In the genomic region with DNA sequence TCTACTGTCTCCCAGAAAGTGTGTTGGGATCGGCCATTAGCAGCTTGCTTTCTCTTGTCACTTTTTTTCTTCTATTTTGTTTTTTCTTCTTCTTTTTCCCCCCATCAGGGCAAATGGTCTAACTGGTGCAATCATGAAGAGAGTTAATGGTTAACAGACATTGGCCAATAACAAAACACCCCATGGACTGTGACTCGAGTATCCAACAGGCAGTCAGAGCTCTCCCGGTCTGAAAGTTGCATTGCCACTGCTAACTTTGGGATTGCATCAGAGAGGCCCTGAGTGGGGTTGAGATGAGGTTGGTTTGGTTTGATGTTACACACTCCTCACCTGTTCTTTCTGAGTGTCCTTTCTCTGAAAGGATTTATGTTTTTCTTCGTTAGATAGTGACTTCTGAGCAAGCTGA, we compare ENCODE assay signal across 1 cellular context.
TF ChIP-seq lines count a peak whose summit lies in the region.

No MANE protein-coding gene starts in this region.

TF ChIP-seq in HepG2, 621 proteins besides CTCF, POLR2A, EP300 and RAD21 (continued from another document and continues in another):
- TF ChIP-seq, protein P1, sequence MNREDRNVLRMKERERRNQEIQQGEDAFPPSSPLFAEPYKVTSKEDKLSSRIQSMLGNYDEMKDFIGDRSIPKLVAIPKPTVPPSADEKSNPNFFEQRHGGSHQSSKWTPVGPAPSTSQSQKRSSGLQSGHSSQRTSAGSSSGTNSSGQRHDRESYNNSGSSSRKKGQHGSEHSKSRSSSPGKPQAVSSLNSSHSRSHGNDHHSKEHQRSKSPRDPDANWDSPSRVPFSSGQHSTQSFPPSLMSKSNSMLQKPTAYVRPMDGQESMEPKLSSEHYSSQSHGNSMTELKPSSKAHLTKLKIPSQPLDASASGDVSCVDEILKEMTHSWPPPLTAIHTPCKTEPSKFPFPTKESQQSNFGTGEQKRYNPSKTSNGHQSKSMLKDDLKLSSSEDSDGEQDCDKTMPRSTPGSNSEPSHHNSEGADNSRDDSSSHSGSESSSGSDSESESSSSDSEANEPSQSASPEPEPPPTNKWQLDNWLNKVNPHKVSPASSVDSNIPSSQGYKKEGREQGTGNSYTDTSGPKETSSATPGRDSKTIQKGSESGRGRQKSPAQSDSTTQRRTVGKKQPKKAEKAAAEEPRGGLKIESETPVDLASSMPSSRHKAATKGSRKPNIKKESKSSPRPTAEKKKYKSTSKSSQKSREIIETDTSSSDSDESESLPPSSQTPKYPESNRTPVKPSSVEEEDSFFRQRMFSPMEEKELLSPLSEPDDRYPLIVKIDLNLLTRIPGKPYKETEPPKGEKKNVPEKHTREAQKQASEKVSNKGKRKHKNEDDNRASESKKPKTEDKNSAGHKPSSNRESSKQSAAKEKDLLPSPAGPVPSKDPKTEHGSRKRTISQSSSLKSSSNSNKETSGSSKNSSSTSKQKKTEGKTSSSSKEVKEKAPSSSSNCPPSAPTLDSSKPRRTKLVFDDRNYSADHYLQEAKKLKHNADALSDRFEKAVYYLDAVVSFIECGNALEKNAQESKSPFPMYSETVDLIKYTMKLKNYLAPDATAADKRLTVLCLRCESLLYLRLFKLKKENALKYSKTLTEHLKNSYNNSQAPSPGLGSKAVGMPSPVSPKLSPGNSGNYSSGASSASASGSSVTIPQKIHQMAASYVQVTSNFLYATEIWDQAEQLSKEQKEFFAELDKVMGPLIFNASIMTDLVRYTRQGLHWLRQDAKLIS (CRISPR knock-in tag; IDR thresholded peaks at IDR 0.05): 0 out of 2 replicates have a peak, but pooled peaks have one; percentile 64
- peak; percentile 71 for TF ChIP-seq LCORL (IDR thresholded peaks at IDR 0.05)
- peak; percentile 99 for TF ChIP-seq LCORL (CRISPR knock-in tag; IDR thresholded peaks at IDR 0.05)
- TF ChIP-seq, protein P2, sequence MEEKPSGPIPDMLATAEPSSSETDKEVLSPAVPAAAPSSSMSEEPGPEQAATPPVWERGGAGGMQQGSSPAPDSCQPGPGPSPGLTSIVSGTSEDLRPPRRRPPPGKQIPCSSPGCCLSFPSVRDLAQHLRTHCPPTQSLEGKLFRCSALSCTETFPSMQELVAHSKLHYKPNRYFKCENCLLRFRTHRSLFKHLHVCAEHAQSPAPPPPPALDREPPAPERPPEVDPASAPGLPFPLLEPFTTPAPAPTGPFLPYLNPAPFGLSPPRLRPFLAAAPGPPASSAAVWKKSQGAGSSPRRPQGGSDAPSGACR (CRISPR knock-in tag; IDR thresholded peaks at IDR 0.05): peak; percentile 66; the same call in 1 of the 2 replicates
- TF ChIP-seq FOXJ3 (CRISPR knock-in tag; IDR thresholded peaks at IDR 0.05; ENCODE audit: borderline replicate concordance): peak; percentile 92; the same call in 1 of the 2 replicates
- no peak for TF ChIP-seq ZNF143 (CRISPR knock-in tag; IDR thresholded peaks at IDR 0.05)
- TF ChIP-seq ZNF24 (IDR thresholded peaks at IDR 0.05): peak; percentile 57; the same call in 1 of the 2 replicates
- TF ChIP-seq ZNF777 (CRISPR knock-in tag; IDR thresholded peaks at IDR 0.05): no peak
- TF ChIP-seq TAF1 (CRISPR knock-in tag; IDR thresholded peaks at IDR 0.05): peak; percentile 46; the same call in 1 of the 2 replicates
- peak; percentile 73; the same call in 1 of the 2 replicates for TF ChIP-seq GFI1 (CRISPR knock-in tag; IDR thresholded peaks at IDR 0.05; ENCODE audit: borderline replicate concordance)
- peak; percentile 88 for TF ChIP-seq POGZ (CRISPR knock-in tag; IDR thresholded peaks at IDR 0.05)
- TF ChIP-seq, protein P3, sequence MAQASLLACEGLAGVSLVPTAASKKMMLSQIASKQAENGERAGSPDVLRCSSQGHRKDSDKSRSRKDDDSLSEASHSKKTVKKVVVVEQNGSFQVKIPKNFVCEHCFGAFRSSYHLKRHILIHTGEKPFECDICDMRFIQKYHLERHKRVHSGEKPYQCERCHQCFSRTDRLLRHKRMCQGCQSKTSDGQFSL (CRISPR knock-in tag; IDR thresholded peaks at IDR 0.05): peak; percentile 65; the same call in 1 of the 2 replicates
- TF ChIP-seq, protein P4, sequence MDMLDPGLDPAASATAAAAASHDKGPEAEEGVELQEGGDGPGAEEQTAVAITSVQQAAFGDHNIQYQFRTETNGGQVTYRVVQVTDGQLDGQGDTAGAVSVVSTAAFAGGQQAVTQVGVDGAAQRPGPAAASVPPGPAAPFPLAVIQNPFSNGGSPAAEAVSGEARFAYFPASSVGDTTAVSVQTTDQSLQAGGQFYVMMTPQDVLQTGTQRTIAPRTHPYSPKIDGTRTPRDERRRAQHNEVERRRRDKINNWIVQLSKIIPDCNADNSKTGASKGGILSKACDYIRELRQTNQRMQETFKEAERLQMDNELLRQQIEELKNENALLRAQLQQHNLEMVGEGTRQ (IDR thresholded peaks at IDR 0.05; ENCODE audit: low read depth, low read length): no peak
- TF ChIP-seq, protein P4 (CRISPR knock-in tag; IDR thresholded peaks at IDR 0.05; ENCODE audit: borderline replicate concordance): 0 out of 2 replicates have a peak, but pooled peaks have one; percentile 34
- peak; percentile 96 for TF ChIP-seq ZNF644 (CRISPR knock-in tag; IDR thresholded peaks at IDR 0.05; ENCODE audit: low read depth)
- TF ChIP-seq POLR2AphosphoS2 (IDR thresholded peaks at IDR 0.05; ENCODE audit: low read depth, low read length): no peak
- TF ChIP-seq MAZ (IDR thresholded peaks at IDR 0.05; ENCODE audit: borderline replicate concordance, low read depth, low read length): no peak
- TF ChIP-seq MAZ (CRISPR knock-in tag; IDR thresholded peaks at IDR 0.05; ENCODE audit: low read depth): peak; percentile 56
- TF ChIP-seq ZFY (CRISPR knock-in tag; IDR thresholded peaks at IDR 0.05): peak; percentile 60
- no peak for TF ChIP-seq HES4 (CRISPR knock-in tag; IDR thresholded peaks at IDR 0.05; ENCODE audit: borderline replicate concordance)
- TF ChIP-seq, protein P5, sequence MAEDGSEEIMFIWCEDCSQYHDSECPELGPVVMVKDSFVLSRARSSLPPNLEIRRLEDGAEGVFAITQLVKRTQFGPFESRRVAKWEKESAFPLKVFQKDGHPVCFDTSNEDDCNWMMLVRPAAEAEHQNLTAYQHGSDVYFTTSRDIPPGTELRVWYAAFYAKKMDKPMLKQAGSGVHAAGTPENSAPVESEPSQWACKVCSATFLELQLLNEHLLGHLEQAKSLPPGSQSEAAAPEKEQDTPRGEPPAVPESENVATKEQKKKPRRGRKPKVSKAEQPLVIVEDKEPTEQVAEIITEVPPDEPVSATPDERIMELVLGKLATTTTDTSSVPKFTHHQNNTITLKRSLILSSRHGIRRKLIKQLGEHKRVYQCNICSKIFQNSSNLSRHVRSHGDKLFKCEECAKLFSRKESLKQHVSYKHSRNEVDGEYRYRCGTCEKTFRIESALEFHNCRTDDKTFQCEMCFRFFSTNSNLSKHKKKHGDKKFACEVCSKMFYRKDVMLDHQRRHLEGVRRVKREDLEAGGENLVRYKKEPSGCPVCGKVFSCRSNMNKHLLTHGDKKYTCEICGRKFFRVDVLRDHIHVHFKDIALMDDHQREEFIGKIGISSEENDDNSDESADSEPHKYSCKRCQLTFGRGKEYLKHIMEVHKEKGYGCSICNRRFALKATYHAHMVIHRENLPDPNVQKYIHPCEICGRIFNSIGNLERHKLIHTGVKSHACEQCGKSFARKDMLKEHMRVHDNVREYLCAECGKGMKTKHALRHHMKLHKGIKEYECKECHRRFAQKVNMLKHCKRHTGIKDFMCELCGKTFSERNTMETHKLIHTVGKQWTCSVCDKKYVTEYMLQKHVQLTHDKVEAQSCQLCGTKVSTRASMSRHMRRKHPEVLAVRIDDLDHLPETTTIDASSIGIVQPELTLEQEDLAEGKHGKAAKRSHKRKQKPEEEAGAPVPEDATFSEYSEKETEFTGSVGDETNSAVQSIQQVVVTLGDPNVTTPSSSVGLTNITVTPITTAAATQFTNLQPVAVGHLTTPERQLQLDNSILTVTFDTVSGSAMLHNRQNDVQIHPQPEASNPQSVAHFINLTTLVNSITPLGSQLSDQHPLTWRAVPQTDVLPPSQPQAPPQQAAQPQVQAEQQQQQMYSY (CRISPR knock-in tag; IDR thresholded peaks at IDR 0.05): peak; percentile 61; the same call in 1 of the 2 replicates
- TF ChIP-seq ZNF160 (CRISPR knock-in tag; IDR thresholded peaks at IDR 0.05): peak; percentile 96; the same call in 1 of the 2 replicates
- no peak for TF ChIP-seq ZNF383 (CRISPR knock-in tag; IDR thresholded peaks at IDR 0.05; ENCODE audit: borderline replicate concordance)
- TF ChIP-seq GATAD1 (CRISPR knock-in tag; IDR thresholded peaks at IDR 0.05): peak; percentile 54; the same call in 1 of the 2 replicates
- TF ChIP-seq RBM22 (optimal IDR thresholded peaks at IDR 0.05; ENCODE audit: low read length): no peak
- TF ChIP-seq SIX4 (CRISPR knock-in tag; IDR thresholded peaks at IDR 0.05): peak; percentile 89
- TF ChIP-seq ESRRA (CRISPR knock-in tag; IDR thresholded peaks at IDR 0.05; ENCODE audit: low read depth): 0 out of 2 replicates have a peak, but pooled peaks have one; percentile 47
- peak; percentile 83; the same call in 1 of the 2 replicates for TF ChIP-seq HNF4G (IDR thresholded peaks at IDR 0.05; ENCODE audit: borderline replicate concordance, low read depth, low read length)
- TF ChIP-seq HNF4G (CRISPR knock-in tag; IDR thresholded peaks at IDR 0.05; ENCODE audit: borderline replicate concordance, low read depth): no peak; the same call in 1 of the 2 replicates
- TF ChIP-seq, protein P6, sequence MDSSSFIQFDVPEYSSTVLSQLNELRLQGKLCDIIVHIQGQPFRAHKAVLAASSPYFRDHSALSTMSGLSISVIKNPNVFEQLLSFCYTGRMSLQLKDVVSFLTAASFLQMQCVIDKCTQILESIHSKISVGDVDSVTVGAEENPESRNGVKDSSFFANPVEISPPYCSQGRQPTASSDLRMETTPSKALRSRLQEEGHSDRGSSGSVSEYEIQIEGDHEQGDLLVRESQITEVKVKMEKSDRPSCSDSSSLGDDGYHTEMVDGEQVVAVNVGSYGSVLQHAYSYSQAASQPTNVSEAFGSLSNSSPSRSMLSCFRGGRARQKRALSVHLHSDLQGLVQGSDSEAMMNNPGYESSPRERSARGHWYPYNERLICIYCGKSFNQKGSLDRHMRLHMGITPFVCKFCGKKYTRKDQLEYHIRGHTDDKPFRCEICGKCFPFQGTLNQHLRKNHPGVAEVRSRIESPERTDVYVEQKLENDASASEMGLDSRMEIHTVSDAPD (CRISPR knock-in tag; IDR thresholded peaks at IDR 0.05): 0 out of 2 replicates have a peak, but pooled peaks have one; percentile 71
- peak; percentile 88; the same call in 1 of the 2 replicates for TF ChIP-seq HNRNPUL1 (IDR thresholded peaks at IDR 0.05; ENCODE audit: low read depth, low read length)
- TF ChIP-seq KMT2B (CRISPR knock-in tag; IDR thresholded peaks at IDR 0.05): peak; percentile 72
- TF ChIP-seq NR2C2 (CRISPR knock-in tag; IDR thresholded peaks at IDR 0.05; ENCODE audit: borderline replicate concordance): peak; percentile 54
- no peak for TF ChIP-seq ONECUT2 (CRISPR knock-in tag; IDR thresholded peaks at IDR 0.05)
- TF ChIP-seq ZNF556 (CRISPR knock-in tag; IDR thresholded peaks at IDR 0.05; ENCODE audit: borderline replicate concordance): no peak; the same call in 1 of the 2 replicates
- TF ChIP-seq NFKB2 (CRISPR knock-in tag; IDR thresholded peaks at IDR 0.05; ENCODE audit: borderline replicate concordance): no peak
- 0 out of 2 replicates have a peak, but pooled peaks have one; percentile 91 for TF ChIP-seq ZSCAN9 (CRISPR knock-in tag; IDR thresholded peaks at IDR 0.05; ENCODE audit: borderline replicate concordance)
- TF ChIP-seq PHF5A (CRISPR knock-in tag; IDR thresholded peaks at IDR 0.05; ENCODE audit: low read depth, unreplicated experiment): peak; percentile 95
- no peak for TF ChIP-seq ZNF7 (CRISPR knock-in tag; IDR thresholded peaks at IDR 0.05)
- no peak for TF ChIP-seq ZNF782 (CRISPR knock-in tag; IDR thresholded peaks at IDR 0.05; ENCODE audit: borderline replicate concordance)
- TF ChIP-seq CREM (IDR thresholded peaks at IDR 0.05): peak; percentile 68; the same call in 1 of the 2 replicates
- no peak for TF ChIP-seq CREM (CRISPR knock-in tag; IDR thresholded peaks at IDR 0.05)
- TF ChIP-seq, protein P7, sequence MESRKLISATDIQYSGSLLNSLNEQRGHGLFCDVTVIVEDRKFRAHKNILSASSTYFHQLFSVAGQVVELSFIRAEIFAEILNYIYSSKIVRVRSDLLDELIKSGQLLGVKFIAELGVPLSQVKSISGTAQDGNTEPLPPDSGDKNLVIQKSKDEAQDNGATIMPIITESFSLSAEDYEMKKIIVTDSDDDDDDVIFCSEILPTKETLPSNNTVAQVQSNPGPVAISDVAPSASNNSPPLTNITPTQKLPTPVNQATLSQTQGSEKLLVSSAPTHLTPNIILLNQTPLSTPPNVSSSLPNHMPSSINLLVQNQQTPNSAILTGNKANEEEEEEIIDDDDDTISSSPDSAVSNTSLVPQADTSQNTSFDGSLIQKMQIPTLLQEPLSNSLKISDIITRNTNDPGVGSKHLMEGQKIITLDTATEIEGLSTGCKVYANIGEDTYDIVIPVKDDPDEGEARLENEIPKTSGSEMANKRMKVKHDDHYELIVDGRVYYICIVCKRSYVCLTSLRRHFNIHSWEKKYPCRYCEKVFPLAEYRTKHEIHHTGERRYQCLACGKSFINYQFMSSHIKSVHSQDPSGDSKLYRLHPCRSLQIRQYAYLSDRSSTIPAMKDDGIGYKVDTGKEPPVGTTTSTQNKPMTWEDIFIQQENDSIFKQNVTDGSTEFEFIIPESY (CRISPR knock-in tag; IDR thresholded peaks at IDR 0.05): peak; percentile 70
- no peak for TF ChIP-seq ZFP62 (CRISPR knock-in tag; IDR thresholded peaks at IDR 0.05)
- TF ChIP-seq KAT7 (CRISPR knock-in tag; IDR thresholded peaks at IDR 0.05; ENCODE audit: borderline replicate concordance): peak; percentile 84; the same call in 1 of the 2 replicates
